In genomic region chr21:43016728-43017127, GRCh38 we compare ENCODE assay signal across 25 cellular contexts.
"Had no signal": no experiment of that assay in that cellular context is flagged by ENCODE, and none has a peak within 500 bp of the region (broad histone marks: within the 10 kb centered on the region; RNA-seq: fewer than 3 reads in every experiment).

No MANE protein-coding gene starts in this region.

- H3K27me3 ChIP-seq: brain microvascular endothelial cell, dorsolateral prefrontal cortex, hepatocyte, ovary, suprapubic skin, tibial nerve had no signal

- H3K79me2 ChIP-seq: hepatocyte had no signal

- H3K4me1 ChIP-seq: left ventricle myocardium inferior, prostate gland, suprapubic skin, tibial nerve had no signal

- H3K27me3 Mint-ChIP-seq: activated CD4-positive, alpha-beta T cell treated with anti-CD3 and anti-CD28 coated beads, Interleukin-2, amount 10 ng/mL, durations not matched to agents 24 days and 14 days; activated CD8-positive, alpha-beta T cell treated with anti-CD3 and anti-CD28 coated beads for 36 hours; activated naive CD8-positive, alpha-beta T cell treated with anti-CD3 and anti-CD28 coated beads, Interleukin-2, amount 10 ng/mL, durations not matched to agents 7 days and 5 days had no signal

- DNase-seq: activated CD4-positive, alpha-beta T cell treated with anti-CD3 and anti-CD28 coated beads, Interleukin-2, amount 10 ng/mL, durations not matched to agents 24 days and 14 days; activated CD4-positive, CD25-positive, alpha-beta regulatory T cell treated with anti-CD3 and anti-CD28 coated beads, Interleukin-2, amount 50 U/mL, for 72 hours; activated CD8-positive, alpha-beta T cell treated with anti-CD3 and anti-CD28 coated beads for 36 hours; activated effector memory CD4-positive, alpha-beta T cell treated with anti-CD3 and anti-CD28 coated beads, Interleukin-2, amount 50 U/mL, for 16 hours; activated naive CD4-positive, alpha-beta T cell treated with anti-CD3 and anti-CD28 coated beads for 36 hours; activated naive CD8-positive, alpha-beta T cell treated with anti-CD3 and anti-CD28 coated beads, Interleukin-2, amount 10 ng/mL, durations not matched to agents 7 days and 5 days; activated T-cell treated with anti-CD3 and anti-CD28 coated beads, Interleukin-2, amount 50 U/mL, for 72 hours; brain microvascular endothelial cell; dorsolateral prefrontal cortex; effector memory CD4-positive, alpha-beta T cell; islet precursor cell; left ventricle myocardium inferior; nephron progenitor cell; ovary; stimulated activated CD4-positive, alpha-beta T cell treated with anti-CD3 and anti-CD28 coated beads, Interleukin-1b, Interleukin-23, amount 100 ng/mL, for 48 hours; stimulated activated naive CD4-positive, alpha-beta T cell; T-helper 9 cell; WERI-Rb-1 had no signal

- H3K36me3 ChIP-seq: ovary, prostate gland had no signal

- H3K4me3 Mint-ChIP-seq: activated CD4-positive, alpha-beta T cell treated with anti-CD3 and anti-CD28 coated beads, Interleukin-2, amount 10 ng/mL, durations not matched to agents 24 days and 14 days; activated CD8-positive, alpha-beta T cell treated with anti-CD3 and anti-CD28 coated beads for 36 hours; activated naive CD4-positive, alpha-beta T cell treated with anti-CD3 and anti-CD28 coated beads for 36 hours; activated naive CD8-positive, alpha-beta T cell treated with anti-CD3 and anti-CD28 coated beads, Interleukin-2, amount 10 ng/mL, durations not matched to agents 7 days and 5 days; activated T-cell treated with anti-CD3 and anti-CD28 coated beads, Interleukin-2, amount 50 U/mL, for 72 hours; nephron progenitor cell; T-helper 1 cell treated with Interleukin-12 subunit alpha and Interleukin-12 subunit beta and Interleukin-4 antibody, amounts not matched to agents 30 μg/mL and 1 μg/mL, for 36 hours had no signal

- H3K9me3 Mint-ChIP-seq: activated CD4-positive, alpha-beta T cell treated with anti-CD3 and anti-CD28 coated beads, Interleukin-2, amount 10 ng/mL, durations not matched to agents 24 days and 14 days; activated CD8-positive, alpha-beta T cell treated with anti-CD3 and anti-CD28 coated beads for 36 hours; activated naive CD4-positive, alpha-beta T cell treated with anti-CD3 and anti-CD28 coated beads for 36 hours; activated naive CD8-positive, alpha-beta T cell treated with anti-CD3 and anti-CD28 coated beads, Interleukin-2, amount 10 ng/mL, durations not matched to agents 7 days and 5 days; activated T-cell treated with anti-CD3 and anti-CD28 coated beads, Interleukin-2, amount 50 U/mL, for 72 hours; nephron progenitor cell; T-helper 1 cell treated with Interleukin-12 subunit alpha and Interleukin-12 subunit beta and Interleukin-4 antibody, amounts not matched to agents 30 μg/mL and 1 μg/mL, for 36 hours had no signal

- H3K27ac ChIP-seq: brain microvascular endothelial cell, coronary artery, dorsolateral prefrontal cortex, hepatocyte, left ventricle myocardium inferior, ovary, prostate gland, suprapubic skin, tibial nerve, WERI-Rb-1 had no signal

- H3K9me3 ChIP-seq: left ventricle myocardium inferior, ovary, prostate gland, suprapubic skin, tibial nerve had no signal

- H2AFZ ChIP-seq: hepatocyte had no signal

- H3K27ac Mint-ChIP-seq: activated CD4-positive, alpha-beta T cell treated with anti-CD3 and anti-CD28 coated beads, Interleukin-2, amount 10 ng/mL, durations not matched to agents 24 days and 14 days; activated CD8-positive, alpha-beta T cell treated with anti-CD3 and anti-CD28 coated beads for 36 hours; activated naive CD4-positive, alpha-beta T cell treated with anti-CD3 and anti-CD28 coated beads for 36 hours; activated naive CD8-positive, alpha-beta T cell treated with anti-CD3 and anti-CD28 coated beads, Interleukin-2, amount 10 ng/mL, durations not matched to agents 7 days and 5 days; activated T-cell treated with anti-CD3 and anti-CD28 coated beads, Interleukin-2, amount 50 U/mL, for 72 hours; T-helper 1 cell treated with Interleukin-12 subunit alpha and Interleukin-12 subunit beta and Interleukin-4 antibody, amounts not matched to agents 30 μg/mL and 1 μg/mL, for 36 hours had no signal

- ATAC-seq: activated CD8-positive, alpha-beta T cell treated with anti-CD3 and anti-CD28 coated beads for 36 hours; activated T-cell treated with anti-CD3 and anti-CD28 coated beads, Interleukin-2, amount 50 U/mL, for 72 hours had no signal

- H3K4me3 ChIP-seq: coronary artery, dorsolateral prefrontal cortex, hepatocyte, left ventricle myocardium inferior, ovary, prostate gland, smooth muscle cell, suprapubic skin, tibial nerve had no signal

- H3K4me2 ChIP-seq: hepatocyte, smooth muscle cell had no signal
